23 cellular contexts compared by ENCODE assay signal in genomic region chr7:12131122-12131521, GRCh38.
"Had no signal": no experiment of that assay in that cellular context is flagged by ENCODE, and none has a peak within 500 bp of the region (broad histone marks: within the 10 kb centered on the region; RNA-seq: fewer than 3 reads in every experiment).

No MANE protein-coding gene starts in this region.

- H3K9me3 Mint-ChIP-seq: activated B cell treated with CpG ODN at 0.5 μM for 24 hours; activated naive CD4-positive, alpha-beta T cell treated with anti-CD3 and anti-CD28 coated beads, Interleukin-2, amount 50 U/mL, for 72 hours; activated T-helper 17 cell treated with anti-CD3 and anti-CD28 coated beads, Interleukin-2, amount 50 U/mL, for 72 hours had no signal

- H3K4me1 Mint-ChIP-seq: activated B cell treated with CpG ODN at 0.5 μM for 24 hours, brain, naive B cell, neural crest cell had no signal

- H3K27ac Mint-ChIP-seq: activated B cell treated with CpG ODN at 0.5 μM for 24 hours; activated CD8-positive, alpha-beta T cell treated with anti-CD3 and anti-CD28 coated beads for 36 hours; activated naive CD4-positive, alpha-beta T cell treated with anti-CD3 and anti-CD28 coated beads, Interleukin-2, amount 50 U/mL, for 72 hours; activated T-helper 17 cell treated with anti-CD3 and anti-CD28 coated beads, Interleukin-2, amount 50 U/mL, for 72 hours; brain; naive B cell had no signal

- H3K27me3 Mint-ChIP-seq: activated CD8-positive, alpha-beta T cell treated with anti-CD3 and anti-CD28 coated beads for 36 hours; activated T-helper 17 cell treated with anti-CD3 and anti-CD28 coated beads, Interleukin-2, amount 50 U/mL, for 72 hours had no signal

- H3K27ac ChIP-seq: adrenal gland, gastrocnemius medialis, pancreas, psoas muscle, right atrium auricular region, tibial nerve had no signal

- ATAC-seq: activated CD8-positive, alpha-beta T cell treated with anti-CD3 and anti-CD28 coated beads for 36 hours; gastrocnemius medialis; left cardiac atrium; left ventricle myocardium superior; pancreas; psoas muscle had no signal

- H3K9me3 ChIP-seq: adrenal gland, gastrocnemius medialis, pancreas, psoas muscle, right atrium auricular region, tibial nerve had no signal

- H3K36me3 ChIP-seq: adrenal gland, gastrocnemius medialis, pancreas, right atrium auricular region, tibial nerve had no signal

- H3K4me3 ChIP-seq: adrenal gland, gastrocnemius medialis, pancreas, psoas muscle, right atrium auricular region, tibial nerve had no signal

- H3K4me3 Mint-ChIP-seq: activated B cell treated with CpG ODN at 0.5 μM for 24 hours; activated CD8-positive, alpha-beta T cell treated with anti-CD3 and anti-CD28 coated beads for 36 hours; activated T-cell treated with anti-CD3 and anti-CD28 coated beads, Interleukin-2, amount 50 U/mL, for 4 hours; activated T-helper 17 cell treated with anti-CD3 and anti-CD28 coated beads, Interleukin-2, amount 50 U/mL, for 72 hours; brain; naive B cell; neural crest cell had no signal

- H3K27me3 ChIP-seq: adrenal gland, gastrocnemius medialis, pancreas, right atrium auricular region, tibial nerve had no signal

- H3K36me3 Mint-ChIP-seq: activated naive CD4-positive, alpha-beta T cell treated with anti-CD3 and anti-CD28 coated beads, Interleukin-2, amount 50 U/mL, for 72 hours; brain; naive B cell had no signal

- H3K4me1 ChIP-seq: adrenal gland, gastrocnemius medialis, pancreas, psoas muscle, right atrium auricular region, tibial nerve had no signal

- DNase-seq: activated B cell treated with CpG ODN at 0.5 μM for 24 hours; activated CD4-positive, alpha-beta T cell treated with anti-CD3 and anti-CD28 coated beads, Interleukin-2, amount 50 U/mL, for 1 hour; activated CD8-positive, alpha-beta T cell treated with anti-CD3 and anti-CD28 coated beads for 36 hours; activated T-cell treated with anti-CD3 and anti-CD28 coated beads, Interleukin-2, amount 50 U/mL, for 4 hours; adrenal gland; aorta; dermis blood vessel endothelial cell; effector CD4-positive, alpha-beta T cell; gastrocnemius medialis; glutamatergic neuron; left cardiac atrium; left ventricle myocardium superior; naive B cell; nucleus accumbens; pancreas; psoas muscle; stimulated activated naive CD4-positive, alpha-beta T cell treated with Interleukin-2 at 50 U/mL for 16 hours had no signal
